ENCODE assay signal across 17 cellular contexts in the genomic region with DNA sequence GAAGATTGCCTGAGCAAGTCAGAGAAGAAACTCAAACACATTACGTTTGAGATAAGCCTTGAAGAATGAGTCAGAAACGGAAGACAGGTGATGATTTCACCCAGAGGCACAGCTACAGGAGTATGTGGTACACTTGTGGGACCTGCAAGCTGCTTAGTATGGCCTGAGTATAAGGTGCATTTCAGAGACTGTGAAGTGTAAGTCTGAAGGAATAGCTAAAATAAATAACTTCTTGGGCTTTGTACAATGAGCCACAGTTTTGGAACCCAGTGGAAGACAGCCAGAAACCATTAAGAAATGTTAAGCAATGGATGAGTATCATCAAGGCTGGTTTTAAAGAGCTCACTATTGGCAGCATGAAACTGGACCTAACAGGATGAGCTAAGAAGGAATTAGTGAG.
DNase-seq lines count a peak whose midpoint lies in the region; ATAC-seq, FAIRE-seq and TF ChIP-seq lines count a peak whose summit lies in the region.
"Had no signal": no experiment of that assay in that cellular context is flagged by ENCODE, and none has a peak within 500 bp of the region (broad histone marks: within the 10 kb centered on the region; RNA-seq: fewer than 3 reads in every experiment).

No MANE protein-coding gene starts in this region.

- intact Hi-C loops in Calu3 (cut with micrococcal nuclease; ENCODE audit: unreplicated experiment) (no loop called here), lower lobe of right lung (cut with DNase I) (no loop called here)

- CTCF ChIA-PET in Calu3 (lab: Charles Lee): no interaction called here

- no peak for TF ChIP-seq CTCF in Calu3 (IDR thresholded peaks at IDR 0.05; ENCODE audit: unreplicated experiment)
- TF ChIP-seq CTCF in bronchial epithelial cell (IDR thresholded peaks at IDR 0.05; ENCODE audit: insufficient read depth, low read length, severe bottlenecking): no peak
- TF ChIP-seq CTCF in lower lobe of right lung (IDR thresholded peaks at IDR 0.05): no peak
- no peak for TF ChIP-seq CTCF in coronary artery (IDR thresholded peaks at IDR 0.05)

- H3K9me3 ChIP-seq in lower lobe of right lung: no peaks in the 10 kb centered on the region
- H3K9me3 ChIP-seq: pancreas had no signal

- H3K9me3 Mint-ChIP-seq in Calu3 (ENCODE audit: low read depth, unreplicated experiment): peaks cover 3% of the 10 kb centered on the region
- peaks cover 20% of the 10 kb centered on the region for H3K9me3 Mint-ChIP-seq in activated naive CD8-positive, alpha-beta T cell treated with anti-CD3 and anti-CD28 coated beads, Interleukin-2, amount 50 U/mL, for 24 hours

- peaks cover 26% of the 10 kb centered on the region for H3K4me1 Mint-ChIP-seq in Calu3 (ENCODE audit: low read depth, unreplicated experiment)
- H3K4me1 Mint-ChIP-seq in activated naive CD8-positive, alpha-beta T cell treated with anti-CD3 and anti-CD28 coated beads, Interleukin-2, amount 50 U/mL, for 24 hours: no peaks in the 10 kb centered on the region
- H3K4me1 Mint-ChIP-seq: CD8-positive, alpha-beta memory T cell; memory B cell had no signal

- H3K4me3 Mint-ChIP-seq in Calu3 (ENCODE audit: low read depth, unreplicated experiment): no peak overlapping the region
- no peak overlapping the region for H3K4me3 Mint-ChIP-seq in activated naive CD8-positive, alpha-beta T cell treated with anti-CD3 and anti-CD28 coated beads, Interleukin-2, amount 50 U/mL, for 24 hours
- H3K4me3 Mint-ChIP-seq: activated CD4-positive, alpha-beta memory T cell treated with anti-CD3 and anti-CD28 coated beads for 36 hours; CD8-positive, alpha-beta memory T cell; memory B cell had no signal

- no peak for FAIRE-seq in bronchial epithelial cell (lab: Jason Lieb, UNC)

- H3K36me3 Mint-ChIP-seq in Calu3 (ENCODE audit: insufficient read depth, unreplicated experiment): no peaks in the 10 kb centered on the region
- H3K36me3 Mint-ChIP-seq in activated naive CD8-positive, alpha-beta T cell treated with anti-CD3 and anti-CD28 coated beads, Interleukin-2, amount 50 U/mL, for 24 hours (ENCODE audit: low read depth): no peaks in the 10 kb centered on the region
- H3K36me3 Mint-ChIP-seq: activated CD4-positive, alpha-beta memory T cell treated with anti-CD3 and anti-CD28 coated beads for 36 hours; CD8-positive, alpha-beta memory T cell; memory B cell had no signal

- no peaks in the 10 kb centered on the region for H3K36me3 ChIP-seq in bronchial epithelial cell (ENCODE audit: control insufficient read depth, insufficient read depth, low read length)
- H3K36me3 ChIP-seq in lower lobe of right lung: no peaks in the 10 kb centered on the region
- H3K36me3 ChIP-seq: heart right ventricle, pancreas had no signal

- H3K27ac Mint-ChIP-seq in Calu3 (ENCODE audit: unreplicated experiment): peak overlapping the region; percentile 10
- no peak overlapping the region for H3K27ac Mint-ChIP-seq in activated naive CD8-positive, alpha-beta T cell treated with anti-CD3 and anti-CD28 coated beads, Interleukin-2, amount 50 U/mL, for 24 hours
- H3K27ac Mint-ChIP-seq: activated CD4-positive, alpha-beta memory T cell treated with anti-CD3 and anti-CD28 coated beads for 36 hours; CD8-positive, alpha-beta memory T cell; memory B cell had no signal

- DNase-seq in Calu3: peak; percentile 25
- peak; percentile 92 for DNase-seq in bronchial epithelial cell (ENCODE audit: low read depth)
- no peak for DNase-seq in lower lobe of right lung
- DNase-seq in epidermal melanocyte (ENCODE audit: insufficient read length, low spot score): no peak
- DNase-seq in anterior cingulate cortex (lab: John Stamatoyannopoulos, UW): no peak
- DNase-seq in coronary artery (ENCODE audit: low spot score): no peak
- DNase-seq in activated naive CD8-positive, alpha-beta T cell treated with anti-CD3 and anti-CD28 coated beads, Interleukin-2, amount 50 U/mL, for 24 hours: no peak
- DNase-seq: activated CD4-positive, alpha-beta memory T cell treated with anti-CD3 and anti-CD28 coated beads for 36 hours; activated gamma-delta T cell treated with Interleukin-2 at 50 U/mL for 16 hours; CD8-positive, alpha-beta memory T cell; heart right ventricle; KG1; NCI-H2081 treated with DMSO at 0.1 percent for 48 hours; pancreas; T-helper 2 cell had no signal

- H3K27me3 ChIP-seq in bronchial epithelial cell (ENCODE audit: control insufficient read depth, insufficient read depth, low read length) (no peaks in the 10 kb centered on the region), lower lobe of right lung (ENCODE audit: low read depth) (no peaks in the 10 kb centered on the region)
- H3K27me3 ChIP-seq: heart right ventricle, pancreas had no signal

- H3K27me3 Mint-ChIP-seq in Calu3 (ENCODE audit: unreplicated experiment): no peaks in the 10 kb centered on the region
- H3K27me3 Mint-ChIP-seq in activated naive CD8-positive, alpha-beta T cell treated with anti-CD3 and anti-CD28 coated beads, Interleukin-2, amount 50 U/mL, for 24 hours: no peaks in the 10 kb centered on the region
- H3K27me3 Mint-ChIP-seq: activated CD4-positive, alpha-beta memory T cell treated with anti-CD3 and anti-CD28 coated beads for 36 hours; CD8-positive, alpha-beta memory T cell; memory B cell had no signal

- ATAC-seq in HG02610 (IDR thresholded peaks at IDR 0.05; ENCODE audit: unreplicated experiment): peak; percentile 79
- ATAC-seq in lower lobe of right lung: peak; percentile 61 to 80
- ATAC-seq in activated naive CD8-positive, alpha-beta T cell treated with anti-CD3 and anti-CD28 coated beads, Interleukin-2, amount 50 U/mL, for 24 hours: no peak

- H3K4me3 ChIP-seq in bronchial epithelial cell (ENCODE audit: low read depth, low read length) (no peak overlapping the region), lower lobe of right lung (no peak overlapping the region), coronary artery (no peak overlapping the region)
- H3K4me3 ChIP-seq: heart right ventricle, pancreas had no signal

- BruUV-seq in Calu3 (replicated peaks; lab: Mats Ljungman, UMichigan): no TSS peak

- no peak overlapping the region for H3K27ac ChIP-seq in lower lobe of right lung
- H3K27ac ChIP-seq in coronary artery: no peak overlapping the region
- H3K27ac ChIP-seq: heart right ventricle, pancreas had no signal

- H3K4me1 ChIP-seq in lower lobe of right lung: no peaks in the 10 kb centered on the region
- H3K4me1 ChIP-seq: heart right ventricle, pancreas had no signal

Comparison
In these comparisons a context has a peak if more than half of its experiments do, and no peak if none do; other contexts are left out.
1. DNase-seq: peak in Calu3 (single experiment) and bronchial epithelial cell (single experiment); none in lower lobe of right lung (single experiment), epidermal melanocyte (single experiment), anterior cingulate cortex (0 of 58), coronary artery (single experiment) and activated naive CD8-positive, alpha-beta T cell treated with anti-CD3 and anti-CD28 coated beads, Interleukin-2, amount 50 U/mL, for 24 hours (single experiment).